Comparison of ENCODE assay signal across 8 cellular contexts in genomic region chr22:42933783-42934144, GRCh38.
DNase-seq lines count a peak whose midpoint lies in the region; ATAC-seq and TF ChIP-seq lines count a peak whose summit lies in the region.

No MANE protein-coding gene starts in this region.

- H3K9me3 Mint-ChIP-seq in CD4-positive, CD25-positive, alpha-beta regulatory T cell, result no peaks in the 10 kb centered on the region
- no peaks in the 10 kb centered on the region for H3K9me3 Mint-ChIP-seq in mesothelial cell of epicardium

- no peak overlapping the region for H3K27ac ChIP-seq in CD4-positive, CD25-positive, alpha-beta regulatory T cell (ENCODE audit: insufficient read depth, low read length, poor library complexity, severe bottlenecking)
- H3K27ac ChIP-seq in colonic mucosa (peak overlapping the region; percentile 65), uterus (peak overlapping the region; percentile 79 to 90)

- no peaks in the 10 kb centered on the region for H3K9me3 ChIP-seq in CD4-positive, CD25-positive, alpha-beta regulatory T cell (ENCODE audit: control insufficient read depth in 2 of 2, low read length in 2 of 2)
- no peaks in the 10 kb centered on the region for H3K9me3 ChIP-seq in colonic mucosa
- no peaks in the 10 kb centered on the region for H3K9me3 ChIP-seq in uterus

- TF ChIP-seq CTCF in colonic mucosa (IDR thresholded peaks at IDR 0.05), result no peak
- no peak for TF ChIP-seq CTCF in mesothelial cell of epicardium (IDR thresholded peaks at IDR 0.05; ENCODE audit: unreplicated experiment)
- no peak for TF ChIP-seq CTCF in uterus (IDR thresholded peaks at IDR 0.05)

- peaks cover 28 to 87% (median 56%) of the 10 kb centered on the region in 4 donors for H3K4me1 Mint-ChIP-seq in CD4-positive, CD25-positive, alpha-beta regulatory T cell
- H3K4me1 Mint-ChIP-seq in mesothelial cell of epicardium, result peaks cover 40% of the 10 kb centered on the region

- peaks cover 34% of the 10 kb centered on the region for H3K4me1 ChIP-seq in CD4-positive, CD25-positive, alpha-beta regulatory T cell (ENCODE audit: control insufficient read depth, insufficient read depth, low read length, poor library complexity, severe bottlenecking)
- H3K4me1 ChIP-seq in colonic mucosa (peaks cover 26% of the 10 kb centered on the region), uterus (peaks cover 21 to 30% of the 10 kb centered on the region in 2 donors)

- ATAC-seq in CD4-positive, CD25-positive, alpha-beta regulatory T cell (ENCODE audit: low read depth in 2 of 2), result peak in 1 of 2 donors; percentile 29

- DNase-seq in CD4-positive, CD25-positive, alpha-beta regulatory T cell, result peak in 1 of 3 donors; percentile 29
- DNase-seq in NCI-H226 (peak; percentile 66), colonic mucosa (no peak), mesothelial cell of epicardium (ENCODE audit: low spot score in 2 of 2, unreplicated experiment in 2 of 2) (no peak), uterus (no peak), GM19238 (ENCODE audit: insufficient read length, low spot score) (no peak), DMS 273 (lab: John Stamatoyannopoulos, UW; ENCODE audit: unreplicated experiment) (no peak)
- DNase-seq in effector CD4-positive, alpha-beta T cell, result no peak

- H3K27me3 ChIP-seq in CD4-positive, CD25-positive, alpha-beta regulatory T cell (ENCODE audit: control insufficient read depth, insufficient read depth, low read length), result no peaks in the 10 kb centered on the region
- H3K27me3 ChIP-seq in colonic mucosa, result no peaks in the 10 kb centered on the region
- no peaks in the 10 kb centered on the region for H3K27me3 ChIP-seq in uterus

- H3K36me3 Mint-ChIP-seq in CD4-positive, CD25-positive, alpha-beta regulatory T cell, result peaks cover 12% of the 10 kb centered on the region
- no peaks in the 10 kb centered on the region for H3K36me3 Mint-ChIP-seq in mesothelial cell of epicardium

- intact Hi-C loops in colonic mucosa (cut with DNase I) (loop anchor here (10.0 kb wide), 1 partner anchor 81 kb away; the partner anchor contains the start of gene PACSIN2), uterus (cut with DNase I; ENCODE audit: low total_unique reads) (no loop called here)

- no peak overlapping the region for H3K9ac ChIP-seq in colonic mucosa (ENCODE audit: low read depth in 2 of 2, low read length in 2 of 2)

- no peaks in the 10 kb centered on the region for H3K36me3 ChIP-seq in CD4-positive, CD25-positive, alpha-beta regulatory T cell (ENCODE audit: control insufficient read depth, insufficient read depth, low read length)
- H3K36me3 ChIP-seq in colonic mucosa (no peaks in the 10 kb centered on the region), uterus (no peaks in the 10 kb centered on the region)

- peak overlapping the region in 2 of 4 donors; percentile 40 to 66 for H3K4me3 Mint-ChIP-seq in CD4-positive, CD25-positive, alpha-beta regulatory T cell
- no peak overlapping the region for H3K4me3 Mint-ChIP-seq in mesothelial cell of epicardium

- peak overlapping the region; percentile 10 for H3K4me3 ChIP-seq in CD4-positive, CD25-positive, alpha-beta regulatory T cell (ENCODE audit: low read depth, low read length)
- H3K4me3 ChIP-seq in colonic mucosa (no peak overlapping the region), uterus (no peak overlapping the region)

- peak overlapping the region; percentile 12 to 61 (median 53) for H3K27ac Mint-ChIP-seq in CD4-positive, CD25-positive, alpha-beta regulatory T cell
- H3K27ac Mint-ChIP-seq in mesothelial cell of epicardium, result peak overlapping the region; percentile 91

- no peak for TF ChIP-seq POLR2A in uterus (IDR thresholded peaks at IDR 0.05)

- H3K27me3 Mint-ChIP-seq in CD4-positive, CD25-positive, alpha-beta regulatory T cell, result no peaks in the 10 kb centered on the region
- H3K27me3 Mint-ChIP-seq in mesothelial cell of epicardium (ENCODE audit: low read depth), result no peaks in the 10 kb centered on the region
